Comparison of ENCODE assay signal across 8 cellular contexts in the genomic region with DNA sequence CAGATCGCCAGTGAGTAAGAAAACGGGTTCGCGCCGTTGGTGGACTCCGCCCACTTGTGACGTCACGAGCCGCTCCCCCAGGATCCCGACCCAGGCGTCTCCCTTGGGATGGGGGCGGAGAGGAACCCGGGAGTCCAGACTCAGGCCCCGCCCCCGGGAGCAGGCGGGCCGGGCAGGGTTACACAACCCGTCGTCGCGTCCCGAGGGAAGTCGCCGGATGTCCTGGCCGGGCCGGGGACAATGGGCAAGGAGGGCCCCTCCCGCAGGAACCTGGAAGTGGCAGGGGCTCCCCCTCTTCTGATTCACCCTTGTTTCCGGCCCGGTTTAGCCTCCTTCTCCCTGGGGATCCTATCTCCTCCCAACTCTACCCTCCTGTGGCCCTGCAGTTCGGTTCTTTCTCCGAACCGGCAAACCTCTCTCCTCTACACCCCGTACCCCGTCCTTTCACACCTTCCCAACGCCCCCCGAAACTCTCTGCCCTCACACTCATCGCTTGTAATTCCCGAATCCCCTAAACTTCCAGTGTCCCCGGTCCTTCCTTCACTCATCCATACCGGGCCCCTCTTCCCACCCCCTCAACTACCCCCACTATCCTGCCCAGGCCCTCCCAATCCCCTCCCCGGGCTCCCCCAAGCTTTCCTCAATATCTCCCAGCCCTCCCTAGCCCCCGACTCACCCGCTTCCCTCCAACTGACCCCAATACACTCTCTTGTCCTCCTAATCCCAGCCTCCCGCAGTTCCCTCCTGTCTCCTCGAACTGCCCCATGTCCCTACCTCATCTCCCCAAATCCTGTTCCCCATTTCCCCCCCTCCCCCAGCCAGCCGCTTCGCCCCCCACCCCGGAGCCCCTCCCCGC. TPM values are rescaled to one million over a fixed set of nuclear protein-coding genes. Genes with fewer than 3 reads are reported as not detected.
DNase-seq lines count a peak whose midpoint lies in the region; ATAC-seq and TF ChIP-seq lines count a peak whose summit lies in the region.

No MANE protein-coding gene starts in this region.

- no peaks in the 10 kb centered on the region for H3K36me3 ChIP-seq in upper lobe of right lung

- peak; percentile 93 for DNase-seq in COLO829 (ENCODE audit: low spot score)
- peak; percentile 81 for DNase-seq in OCI-M1 (lab: John Stamatoyannopoulos, UW)
- peak; percentile 60 for DNase-seq in activated naive CD8-positive, alpha-beta T cell treated with anti-CD3 and anti-CD28 coated beads for 36 hours
- peak; percentile 75 for DNase-seq in germinal center (ENCODE audit: low spot score)
- peak; percentile 77 for DNase-seq in neural crest cell (ENCODE audit: low read depth, low spot score)
- DNase-seq in upper lobe of right lung: peak; percentile 98

- no peaks in the 10 kb centered on the region for H3K27me3 Mint-ChIP-seq in activated naive CD8-positive, alpha-beta T cell treated with anti-CD3 and anti-CD28 coated beads for 36 hours
- H3K27me3 Mint-ChIP-seq in neural crest cell (ENCODE audit: low read depth): no peaks in the 10 kb centered on the region

- intact Hi-C loops in upper lobe of right lung (cut with DNase I): no loop called here

- H3K4me1 ChIP-seq in upper lobe of right lung: peaks cover 17% of the 10 kb centered on the region

- ATAC-seq in HG02610 (IDR thresholded peaks at IDR 0.05; ENCODE audit: unreplicated experiment): peak; percentile 32
- ATAC-seq in upper lobe of right lung: peak; percentile 86
- ATAC-seq in GM18907 (IDR thresholded peaks at IDR 0.05; ENCODE audit: unreplicated experiment): no peak

- H3K36me3 Mint-ChIP-seq in activated naive CD8-positive, alpha-beta T cell treated with anti-CD3 and anti-CD28 coated beads for 36 hours: peaks cover 4% of the 10 kb centered on the region
- H3K36me3 Mint-ChIP-seq in neural crest cell (ENCODE audit: low read depth): no peaks in the 10 kb centered on the region

- H3K27me3 ChIP-seq in upper lobe of right lung: no peaks in the 10 kb centered on the region

- H3K4me1 Mint-ChIP-seq in activated naive CD8-positive, alpha-beta T cell treated with anti-CD3 and anti-CD28 coated beads for 36 hours: peaks cover 35% of the 10 kb centered on the region
- H3K4me1 Mint-ChIP-seq in neural crest cell: peaks cover 51% of the 10 kb centered on the region

- H3K4me3 Mint-ChIP-seq in activated naive CD8-positive, alpha-beta T cell treated with anti-CD3 and anti-CD28 coated beads for 36 hours: peak overlapping the region; percentile 86
- peak overlapping the region; percentile 82 for H3K4me3 Mint-ChIP-seq in neural crest cell

- peak overlapping the region; percentile 68 for H3K27ac Mint-ChIP-seq in activated naive CD8-positive, alpha-beta T cell treated with anti-CD3 and anti-CD28 coated beads for 36 hours
- peak overlapping the region; percentile 98 for H3K27ac Mint-ChIP-seq in neural crest cell (ENCODE audit: unreplicated experiment)

- peak overlapping the region; percentile 95 for H3K27ac ChIP-seq in upper lobe of right lung

- H3K9me3 Mint-ChIP-seq in activated naive CD8-positive, alpha-beta T cell treated with anti-CD3 and anti-CD28 coated beads for 36 hours: no peaks in the 10 kb centered on the region
- H3K9me3 Mint-ChIP-seq in neural crest cell: no peaks in the 10 kb centered on the region

- H3K9me3 ChIP-seq in upper lobe of right lung: no peaks in the 10 kb centered on the region

- TF ChIP-seq CTCF in neural crest cell (conservative IDR thresholded peaks at IDR 0.05) (no peak), upper lobe of right lung (IDR thresholded peaks at IDR 0.05) (no peak)

- H3K4me3 ChIP-seq in upper lobe of right lung: peak overlapping the region; percentile 52

RNA-seq across cellular contexts. Expression of a gene that starts 20.0 kb away (rescaled TPM):
- 10 to 100 TPM; 50.0 to 53.2 TPM for total RNA-seq in activated naive CD8-positive, alpha-beta T cell treated with anti-CD3 and anti-CD28 coated beads for 36 hours
- total RNA-seq in neural crest cell (111 and 115 TPM in 2 replicates), upper lobe of right lung (48.8 TPM)

RNA-seq across cellular contexts. Expression of a gene that starts 24.1 kb away (rescaled TPM):
- total RNA-seq in activated naive CD8-positive, alpha-beta T cell treated with anti-CD3 and anti-CD28 coated beads for 36 hours: 10 to 100 TPM in 1 of 2 experiments, 1 to 10 TPM in 1; 9.7 to 10.5 TPM
- 0.26 and 0.45 TPM in 2 replicates for total RNA-seq in neural crest cell
- total RNA-seq in upper lobe of right lung: 3.6 TPM

RNA-seq across cellular contexts. Expression of a gene that starts 37.2 kb away (rescaled TPM):
- total RNA-seq in activated naive CD8-positive, alpha-beta T cell treated with anti-CD3 and anti-CD28 coated beads for 36 hours: 10 to 100 TPM; 27.0 to 27.1 TPM
- total RNA-seq in neural crest cell (11.7 and 12.8 TPM in 2 replicates), upper lobe of right lung (5.4 TPM)

RNA-seq across cellular contexts. Expression of a gene that starts 38.8 kb away (rescaled TPM):
- total RNA-seq in activated naive CD8-positive, alpha-beta T cell treated with anti-CD3 and anti-CD28 coated beads for 36 hours: 1 to 10 TPM; 3.6 to 4.7 TPM
- 6.4 and 8.2 TPM in 2 replicates for total RNA-seq in neural crest cell
- total RNA-seq in upper lobe of right lung: 67.9 TPM

RNA-seq across cellular contexts. Expression of a gene that starts 53.2 kb away (rescaled TPM):
- total RNA-seq in activated naive CD8-positive, alpha-beta T cell treated with anti-CD3 and anti-CD28 coated beads for 36 hours: 1 to 10 TPM; 1.3 to 1.8 TPM
- total RNA-seq in neural crest cell (16.2 and 19.8 TPM in 2 replicates), upper lobe of right lung (13.3 TPM)
